Comparison of ENCODE assay signal across 8 cellular contexts in genomic region chr3:196287405-196288140, GRCh38. TPM values are rescaled to one million over a fixed set of nuclear protein-coding genes. Genes with fewer than 3 reads are reported as not detected.
A peak's percentile ranks its signal among the peaks of the same experiment; 100 is the strongest.
DNase-seq lines count a peak whose midpoint lies in the region; ATAC-seq and TF ChIP-seq lines count a peak whose summit lies in the region.

Gene PCYT1A, minus strand, starts transcription at chr3:196287726. Its CDS starts 17,195 bp downstream, at chr3:196270531.

- peaks cover 31% of the 10 kb centered on the region for H3K4me1 ChIP-seq in DND-41 (ENCODE audit: insufficient read depth, low read length)

- peak within 1 kb of the TSS; percentile 100 for H3K4me3 Mint-ChIP-seq in natural killer cell

- no peaks in the 10 kb centered on the region for H3K9me3 ChIP-seq in DND-41 (ENCODE audit: insufficient read depth, low read length, severe bottlenecking)

- no peaks in the 10 kb centered on the region for H3K36me3 Mint-ChIP-seq in natural killer cell

- DNase-seq in DND-41 (peak; percentile 85), GOT3 (lab: John Stamatoyannopoulos, UW) (peak; percentile 95), LoVo (ENCODE audit: low spot score) (peak; percentile 93), fibroblast of pulmonary artery (ENCODE audit: low read depth) (peak; percentile 96), natural killer cell (peak; percentile 65)
- DNase-seq in activated effector memory CD4-positive, alpha-beta T cell treated with Interleukin-2 at 50 U/mL for 16 hours = peak; percentile 67
- DNase-seq in stimulated activated naive CD4-positive, alpha-beta T cell (lab: John Stamatoyannopoulos, UW) = peak; percentile 41 to 65 (median 56)

- no peaks in the 10 kb centered on the region; the same call in 1 of the 2 replicates for H3K36me3 ChIP-seq in DND-41 (ENCODE audit: insufficient read depth, low read length)

- peaks cover 39 to 45% of the 10 kb centered on the region in 2 donors for H3K4me1 Mint-ChIP-seq in natural killer cell

- peak within 1 kb of the TSS; percentile 100 for H3K27ac Mint-ChIP-seq in natural killer cell

- H3K27me3 ChIP-seq in DND-41 (ENCODE audit: insufficient read depth, low read length, poor library complexity) = no peaks in the 10 kb centered on the region

- peak within 1 kb of the TSS; percentile 95 for H2AFZ ChIP-seq in DND-41 (ENCODE audit: low read depth, low read length)

- H3K4me2 ChIP-seq in DND-41 (ENCODE audit: insufficient read depth, low read length) = peak within 1 kb of the TSS; percentile 88

- H3K79me2 ChIP-seq in DND-41 (ENCODE audit: insufficient read depth, low read length) = peaks cover 47% of the 10 kb centered on the region

- no peak for TF ChIP-seq CTCF in DND-41 (IDR thresholded peaks at IDR 0.05; ENCODE audit: borderline replicate concordance, extremely low read depth, low read length, poor library complexity, severe bottlenecking)
- no peak for TF ChIP-seq CTCF in fibroblast of pulmonary artery (IDR thresholded peaks at IDR 0.05; ENCODE audit: low read length, missing control alignments)
- TF ChIP-seq CTCF in natural killer cell (IDR thresholded peaks at IDR 0.05) = no peak

- peak; percentile 73 for TF ChIP-seq POLR2A in Raji (IDR thresholded peaks at IDR 0.05; ENCODE audit: insufficient read depth, low read depth, low read length)

- peak within 1 kb of the TSS; percentile 92 for H3K27ac ChIP-seq in DND-41 (ENCODE audit: low read length)

- H3K9ac ChIP-seq in DND-41 (ENCODE audit: low read depth, low read length) = peak within 1 kb of the TSS; percentile 88

- no peaks in the 10 kb centered on the region for H4K20me1 ChIP-seq in DND-41 (ENCODE audit: insufficient read depth, low read length)

- H3K27me3 Mint-ChIP-seq in natural killer cell (ENCODE audit: low read depth in 2 of 2) = no peaks in the 10 kb centered on the region

- no peaks in the 10 kb centered on the region for H3K9me3 Mint-ChIP-seq in natural killer cell

- H3K4me3 ChIP-seq in DND-41 (ENCODE audit: low read depth in 1 of 2, low read length in 2 of 2) = peak within 1 kb of the TSS; percentile 66 to 76
- H3K4me3 ChIP-seq in fibroblast of pulmonary artery (replicated peaks; ENCODE audit: low read depth, low read length) = peak within 1 kb of the TSS; percentile 100

- intact Hi-C loops in natural killer cell (cut with micrococcal nuclease) = loop anchor here (1.0 kb wide), 1 partner anchor 13 kb away; no protein-coding TSS in a partner anchor

- ATAC-seq in DND-41 (ENCODE audit: insufficient read depth, low read depth) = peak; percentile 95
- ATAC-seq in natural killer cell = peak; percentile 82 to 89 (median 85)

RNA-seq across cellular contexts. Expression of gene PCYT1A, which starts in this region (rescaled TPM):
- 100 to 1,000 TPM; 105 to 123 (median 110) TPM for total RNA-seq in natural killer cell

Comparison
In these comparisons a context has a peak if more than half of its experiments do, and no peak if none do; other contexts are left out.
1. Peak in every context shown above with its lines: DNase-seq, ATAC-seq, H3K4me3 ChIP-seq and H3K27ac ChIP-seq.